Comparison of ENCODE assay signal across 1 cellular context in genomic region chr16:20409398-20410152, GRCh38.
TF ChIP-seq lines count a peak whose summit lies in the region.

Gene ACSM5, plus strand, starts transcription at chr16:20409534. Its CDS starts 1,951 bp downstream, at chr16:20411485.

TF ChIP-seq in HepG2, 621 proteins besides CTCF, POLR2A, EP300 and RAD21 (continued from another document and continues in another):
- peak; percentile 50 for TF ChIP-seq ARID5B (CRISPR knock-in tag; IDR thresholded peaks at IDR 0.05)
- peak; percentile 55; the same call in 1 of the 2 replicates for TF ChIP-seq ZNF276 (CRISPR knock-in tag; IDR thresholded peaks at IDR 0.05; ENCODE audit: low read depth)
- TF ChIP-seq ZNF704 (CRISPR knock-in tag; IDR thresholded peaks at IDR 0.05; ENCODE audit: borderline replicate concordance), result 0 out of 2 replicates have a peak, but pooled peaks have one; percentile 37
- TF ChIP-seq RXRA (CRISPR knock-in tag; IDR thresholded peaks at IDR 0.05), result peak; percentile 44; the same call in 1 of the 2 replicates
- TF ChIP-seq ZNF746 (CRISPR knock-in tag; IDR thresholded peaks at IDR 0.05), result no peak
- TF ChIP-seq ZKSCAN8 (CRISPR knock-in tag; IDR thresholded peaks at IDR 0.05; ENCODE audit: borderline replicate concordance), result 0 out of 2 replicates have a peak, but pooled peaks have one; percentile 42
- no peak for TF ChIP-seq E2F1 (CRISPR knock-in tag; IDR thresholded peaks at IDR 0.05)
- peak; percentile 80; the same call in 1 of the 2 replicates for TF ChIP-seq ZKSCAN5 (CRISPR knock-in tag; IDR thresholded peaks at IDR 0.05)
- 0 out of 2 replicates have a peak, but pooled peaks have one; percentile 39 for TF ChIP-seq ZBTB26 (CRISPR knock-in tag; IDR thresholded peaks at IDR 0.05; ENCODE audit: borderline replicate concordance)
- peak; percentile 26; the same call in 1 of the 2 replicates for TF ChIP-seq ZNF792 (CRISPR knock-in tag; IDR thresholded peaks at IDR 0.05)
- TF ChIP-seq PHF8 (CRISPR knock-in tag; IDR thresholded peaks at IDR 0.05), result peak; percentile 48
- no peak; the same call in 1 of the 2 replicates for TF ChIP-seq ZNF563 (CRISPR knock-in tag; IDR thresholded peaks at IDR 0.05)
- TF ChIP-seq ZNF580 (CRISPR knock-in tag; IDR thresholded peaks at IDR 0.05; ENCODE audit: borderline replicate concordance, low read depth), result 0 out of 2 replicates have a peak, but pooled peaks have one; percentile 30
- TF ChIP-seq ATF7-NPFF (CRISPR knock-in tag; IDR thresholded peaks at IDR 0.05; ENCODE audit: low read depth), result no peak
- 0 out of 2 replicates have a peak, but pooled peaks have one; percentile 24 for TF ChIP-seq ZNF263 (CRISPR knock-in tag; IDR thresholded peaks at IDR 0.05)
- peak; percentile 45; the same call in 1 of the 2 replicates for TF ChIP-seq ZNF414 (CRISPR knock-in tag; IDR thresholded peaks at IDR 0.05)
- TF ChIP-seq TAF15 (IDR thresholded peaks at IDR 0.05; ENCODE audit: low read depth, low read length, poor library complexity, severe bottlenecking), result no peak
- TF ChIP-seq MTF1 (CRISPR knock-in tag; IDR thresholded peaks at IDR 0.05), result no peak
- TF ChIP-seq ELF3 (CRISPR knock-in tag; IDR thresholded peaks at IDR 0.05), result peak; percentile 7; the same call in 1 of the 2 replicates
- TF ChIP-seq ZSCAN21 (CRISPR knock-in tag; IDR thresholded peaks at IDR 0.05; ENCODE audit: borderline replicate concordance), result 0 out of 2 replicates have a peak, but pooled peaks have one; percentile 37
- TF ChIP-seq TCF7L2 (IDR thresholded peaks at IDR 0.05; ENCODE audit: low read depth, low read length), result no peak
- 0 out of 2 replicates have a peak, but pooled peaks have one; percentile 72 for TF ChIP-seq ZNF224 (CRISPR knock-in tag; IDR thresholded peaks at IDR 0.05)
- TF ChIP-seq ZNF597 (CRISPR knock-in tag; IDR thresholded peaks at IDR 0.05), result no peak
- peak; percentile 46 for TF ChIP-seq PHF20 (CRISPR knock-in tag; IDR thresholded peaks at IDR 0.05)
- 0 out of 2 replicates have a peak, but pooled peaks have one; percentile 50 for TF ChIP-seq TOPORS (CRISPR knock-in tag; IDR thresholded peaks at IDR 0.05)
- TF ChIP-seq HOMEZ (CRISPR knock-in tag; IDR thresholded peaks at IDR 0.05; ENCODE audit: low read depth), result 0 out of 2 replicates have a peak, but pooled peaks have one; percentile 45
- 0 out of 2 replicates have a peak, but pooled peaks have one; percentile 6 for TF ChIP-seq RXRB (CRISPR knock-in tag; IDR thresholded peaks at IDR 0.05; ENCODE audit: borderline replicate concordance)
- no peak for TF ChIP-seq TP53 (CRISPR knock-in tag; conservative IDR thresholded peaks at IDR 0.05)
- no peak for TF ChIP-seq SMC3 (IDR thresholded peaks at IDR 0.05; ENCODE audit: low read length)
- TF ChIP-seq MXD3 (CRISPR knock-in tag; IDR thresholded peaks at IDR 0.05), result no peak
- peak; percentile 21; the same call in 1 of the 2 replicates for TF ChIP-seq FOXA3 (CRISPR knock-in tag; IDR thresholded peaks at IDR 0.05)
- TF ChIP-seq ZNF879 (CRISPR knock-in tag; IDR thresholded peaks at IDR 0.05), result 0 out of 2 replicates have a peak, but pooled peaks have one; percentile 48
- TF ChIP-seq ZNF891 (CRISPR knock-in tag; IDR thresholded peaks at IDR 0.05), result 0 out of 2 replicates have a peak, but pooled peaks have one; percentile 58
- TF ChIP-seq TAF1 (CRISPR knock-in tag; IDR thresholded peaks at IDR 0.05), result peak; percentile 39
- no peak for TF ChIP-seq ZSCAN22 (CRISPR knock-in tag; IDR thresholded peaks at IDR 0.05)
- peak; percentile 74; the same call in 1 of the 2 replicates for TF ChIP-seq SMYD3 (CRISPR knock-in tag; IDR thresholded peaks at IDR 0.05)
- peak; percentile 39; the same call in 1 of the 2 replicates for TF ChIP-seq MTA1 (CRISPR knock-in tag; IDR thresholded peaks at IDR 0.05; ENCODE audit: borderline replicate concordance)
- TF ChIP-seq ZHX2 (IDR thresholded peaks at IDR 0.05; ENCODE audit: low read depth), result 0 out of 2 replicates have a peak, but pooled peaks have one; percentile 39
- no peak for TF ChIP-seq ZHX2 (CRISPR knock-in tag; IDR thresholded peaks at IDR 0.05; ENCODE audit: borderline replicate concordance)
- TF ChIP-seq ZNF644 (CRISPR knock-in tag; IDR thresholded peaks at IDR 0.05; ENCODE audit: low read depth), result 0 out of 2 replicates have a peak, but pooled peaks have one; percentile 46
